ENCODE assay signal across 8 cellular contexts in the genomic region with DNA sequence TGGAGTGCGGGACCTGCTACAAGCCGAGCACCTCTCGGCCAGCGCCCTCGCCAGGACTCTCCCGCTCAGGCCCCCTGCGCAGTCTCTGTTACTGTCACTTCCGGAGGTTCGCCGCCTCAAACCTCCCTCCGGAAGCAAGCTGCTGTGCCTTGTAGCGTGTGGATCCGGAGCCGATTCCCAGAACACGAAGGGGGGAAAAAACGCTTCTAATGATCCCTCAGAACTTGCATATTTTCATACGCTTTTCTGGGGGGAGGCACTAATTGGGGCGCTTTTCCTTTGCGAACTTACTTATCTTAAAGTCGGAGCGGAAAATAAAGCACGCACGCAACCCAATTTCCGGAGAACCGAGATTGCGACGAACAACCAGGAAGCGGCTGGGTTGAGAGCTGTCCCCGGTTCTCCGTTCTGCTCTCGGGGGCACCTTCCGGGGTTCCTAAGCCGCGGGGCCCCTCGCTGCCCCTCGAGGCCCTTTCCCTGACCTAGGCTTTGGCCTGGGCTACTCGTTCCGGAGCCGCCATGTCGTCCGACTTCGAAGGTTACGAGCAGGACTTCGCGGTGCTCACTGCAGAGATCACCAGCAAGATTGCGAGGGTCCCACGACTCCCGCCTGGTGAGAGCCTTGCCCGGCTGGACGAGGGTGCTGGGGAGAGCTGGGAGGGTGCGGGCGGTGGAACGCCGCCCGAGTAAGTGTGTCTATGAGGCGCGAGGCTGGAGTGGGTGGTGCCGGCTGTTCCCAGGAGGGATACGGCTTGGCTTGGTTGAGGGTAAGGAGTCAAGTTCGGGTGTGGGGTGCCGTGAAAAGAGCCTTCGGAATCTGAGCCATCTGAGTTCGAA. TPM values are rescaled to one million over a fixed set of nuclear protein-coding genes. Genes with fewer than 3 reads are reported as not detected.
DNase-seq lines count a peak whose midpoint lies in the region; ATAC-seq, FAIRE-seq and TF ChIP-seq lines count a peak whose summit lies in the region.

VTI1A (plus strand) TSS at position 361 of the 837 bp plus-strand sequence; CDS start at position 520, 159 bp downstream.
A gene with protein sequence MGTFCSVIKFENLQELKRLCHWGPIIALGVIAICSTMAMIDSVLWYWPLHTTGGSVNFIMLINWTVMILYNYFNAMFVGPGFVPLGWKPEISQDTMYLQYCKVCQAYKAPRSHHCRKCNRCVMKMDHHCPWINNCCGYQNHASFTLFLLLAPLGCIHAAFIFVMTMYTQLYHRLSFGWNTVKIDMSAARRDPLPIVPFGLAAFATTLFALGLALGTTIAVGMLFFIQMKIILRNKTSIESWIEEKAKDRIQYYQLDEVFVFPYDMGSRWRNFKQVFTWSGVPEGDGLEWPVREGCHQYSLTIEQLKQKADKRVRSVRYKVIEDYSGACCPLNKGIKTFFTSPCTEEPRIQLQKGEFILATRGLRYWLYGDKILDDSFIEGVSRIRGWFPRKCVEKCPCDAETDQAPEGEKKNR (minus strand): TSS at position 60 of the 837 bp plus-strand sequence. CDS start 1,478 bp downstream, outside the sequence.

- DNase-seq in GM12892 (ENCODE audit: insufficient read length) = peak; percentile 60
- DNase-seq in NCI-H128 (lab: John Stamatoyannopoulos, UW; ENCODE audit: unreplicated experiment) = peak; percentile 31
- DNase-seq in T-helper 17 cell = peak; percentile 69 to 73 (median 70)
- DNase-seq in right cardiac atrium = peak; percentile 84 to 94 (median 92)
- peak; percentile 88 to 93 for DNase-seq in aorta

- peak; percentile 94 for TF ChIP-seq POLR2A in GM12892 (IDR thresholded peaks at IDR 0.05; ENCODE audit: low read depth, low read length)

- no peaks in the 10 kb centered on the region for H3K36me3 ChIP-seq in rectal smooth muscle tissue (ENCODE audit: control insufficient read depth, insufficient read depth, low read length)
- H3K36me3 ChIP-seq in aorta (ENCODE audit: control insufficient read depth in 1 of 2, insufficient read depth in 2 of 2, low read length in 1 of 2) = peaks cover 2 to 3% of the 10 kb centered on the region in 2 donors

- ATAC-seq in HG02759 (IDR thresholded peaks at IDR 0.05; ENCODE audit: unreplicated experiment) (peak; percentile 96), T-helper 17 cell (peak; percentile 92), right cardiac atrium (peak; percentile 98), aorta (ENCODE audit: low FRiP score) (peak; percentile 97)

- under 1% methylated on average over 63 of the region's 63 CpGs for WGBS in right cardiac atrium
- whole genome bisulfite sequencing in aorta, 2 donors = 0% methylated on average over 63 of the region's 63 CpGs

- H3K4me3 ChIP-seq in right cardiac atrium (ENCODE audit: low read length) (peak within 1 kb of the TSS; percentile 77), rectal smooth muscle tissue (ENCODE audit: low read length) (peak within 1 kb of the TSS; percentile 99), aorta (ENCODE audit: low read length in 2 of 2) (peak within 1 kb of the TSS; percentile 88 to 99)

- peaks cover 32% of the 10 kb centered on the region for H3K4me1 Mint-ChIP-seq in T-helper 17 cell

- peak; percentile 36 for FAIRE-seq in GM12892 (lab: Jason Lieb, UNC)

- H3K36me3 Mint-ChIP-seq in T-helper 17 cell (ENCODE audit: low read depth) = peaks cover 8% of the 10 kb centered on the region

- peak within 1 kb of the TSS; percentile 95 for H3K27ac Mint-ChIP-seq in T-helper 17 cell

- intact Hi-C loops in right cardiac atrium (cut with DNase I) (loop anchor here in 1 of 4 donors (10.0 kb wide), 1 partner anchor 272 kb away; no protein-coding TSS in a partner anchor), aorta (cut with DNase I) (loop anchor here in 1 of 2 donors (2.0 to 10.0 kb wide), 2 partner anchors 238 to 282 kb away; no protein-coding TSS in a partner anchor)

- H3K9ac ChIP-seq in rectal smooth muscle tissue (ENCODE audit: low read length) = peak within 1 kb of the TSS; percentile 95

- H3K4me1 ChIP-seq in right cardiac atrium (ENCODE audit: control insufficient read depth, insufficient read depth, low read length) = peaks cover 2% of the 10 kb centered on the region
- peaks cover 11% of the 10 kb centered on the region for H3K4me1 ChIP-seq in rectal smooth muscle tissue (ENCODE audit: control insufficient read depth, insufficient read depth, low read length)
- H3K4me1 ChIP-seq in aorta (ENCODE audit: control insufficient read depth in 1 of 2, insufficient read depth in 2 of 2, low read length in 2 of 2) = peaks cover 0 to 2% of the 10 kb centered on the region in 2 donors

- H3K9me3 ChIP-seq in T-helper 17 cell (ENCODE audit: control insufficient read depth, low read length, poor library complexity, severe bottlenecking) (no peaks in the 10 kb centered on the region), right cardiac atrium (ENCODE audit: control insufficient read depth, low read length) (no peaks in the 10 kb centered on the region), aorta (ENCODE audit: control insufficient read depth, low read length) (no peaks in the 10 kb centered on the region)

- H3K27ac ChIP-seq in angular gyrus (ENCODE audit: low read depth, low read length) (peak within 1 kb of the TSS; percentile 80), right cardiac atrium (ENCODE audit: low read length) (peak within 1 kb of the TSS; percentile 95), rectal smooth muscle tissue (ENCODE audit: low read depth, low read length) (peak within 1 kb of the TSS; percentile 89), aorta (ENCODE audit: low read depth in 1 of 2, low read length in 2 of 2) (peak within 1 kb of the TSS; percentile 78 to 82)

- no peaks in the 10 kb centered on the region for H3K27me3 Mint-ChIP-seq in T-helper 17 cell

- H3K4me3 Mint-ChIP-seq in T-helper 17 cell = peak within 1 kb of the TSS; percentile 96

- H3K27me3 ChIP-seq in right cardiac atrium (ENCODE audit: control insufficient read depth, insufficient read depth) = no peaks in the 10 kb centered on the region
- H3K27me3 ChIP-seq in rectal smooth muscle tissue (ENCODE audit: control insufficient read depth, insufficient read depth, low read length) = no peaks in the 10 kb centered on the region
- no peaks in the 10 kb centered on the region for H3K27me3 ChIP-seq in aorta (ENCODE audit: control insufficient read depth in 1 of 2, insufficient read depth in 2 of 2, low read length in 1 of 2)

RNA-seq across cellular contexts. Expression of gene VTI1A, which starts in this region (rescaled TPM):
- 16.7 TPM for polyA plus RNA-seq in GM12892 (2012; ENCODE audit: missing spikeins)
- total RNA-seq in T-helper 17 cell (10 to 100 TPM; 58.8 to 65.0 TPM), right cardiac atrium (10 to 100 TPM; 17.6 to 22.5 (median 21.1) TPM), aorta (10 to 100 TPM; 37.4 to 43.1 TPM)
- polyA plus RNA-seq in right cardiac atrium (9.1 TPM), aorta (1 to 10 TPM; 8.6 to 9.0 TPM)

RNA-seq across cellular contexts. Expression of the second gene that starts in this region (rescaled TPM):
- polyA plus RNA-seq in GM12892 (2012; ENCODE audit: missing spikeins) = 38.1 TPM
- total RNA-seq in T-helper 17 cell (10 to 100 TPM; 32.4 to 36.2 TPM), right cardiac atrium (10 to 100 TPM; 17.8 to 27.2 (median 18.5) TPM), aorta (10 to 100 TPM; 27.7 to 28.7 TPM)
- polyA plus RNA-seq in right cardiac atrium (18.2 TPM), aorta (10 to 100 TPM; 24.8 to 41.7 TPM)

Comparison
In these comparisons a context has a peak if more than half of its experiments do, and no peak if none do; other contexts are left out.
1. Peak in every context shown above with its lines: DNase-seq, ATAC-seq, H3K4me3 ChIP-seq and H3K27ac ChIP-seq.
2. DNase-seq: peak in every context shown above with its lines; median percentile 92 in right cardiac atrium; 90 in aorta; 70 in T-helper 17 cell; 60 in GM12892; 31 in NCI-H128.